ENCODE assay signal across 14 cellular contexts in the genomic region with DNA sequence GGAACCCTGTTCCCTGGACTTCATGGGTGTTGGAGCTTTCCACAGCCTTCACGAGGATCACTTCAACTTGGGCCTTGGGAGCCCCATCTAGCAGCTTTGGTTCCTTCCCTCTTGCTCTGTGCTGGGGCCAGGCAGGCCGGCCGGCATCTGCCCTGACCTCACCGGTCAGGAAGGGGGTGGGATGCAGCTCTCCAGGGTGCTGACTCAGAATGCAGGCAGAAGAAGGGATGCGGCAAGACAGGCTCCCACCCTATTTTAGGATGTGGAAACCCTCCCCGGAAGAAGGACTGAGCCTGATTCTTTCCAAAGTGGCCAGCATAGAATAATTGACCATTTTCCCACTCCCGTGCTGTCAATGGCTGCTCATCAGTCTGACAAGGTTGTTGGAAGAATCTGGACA. TPM values are rescaled to one million over a fixed set of nuclear protein-coding genes. Genes with fewer than 3 reads are reported as not detected.
A peak's percentile ranks its signal among the peaks of the same experiment; 100 is the strongest.
DNase-seq lines count a peak whose midpoint lies in the region; ATAC-seq, FAIRE-seq and TF ChIP-seq lines count a peak whose summit lies in the region.
"Had no signal": no experiment of that assay in that cellular context is flagged by ENCODE, and none has a peak within 500 bp of the region (broad histone marks: within the 10 kb centered on the region; RNA-seq: fewer than 3 reads in every experiment).

No MANE protein-coding gene starts in this region.

- 0 out of 3 replicates have a peak, but pooled peaks have one; percentile 42 for ATAC-seq in DND-41 (ENCODE audit: insufficient read depth, low read depth)
- ATAC-seq in GM12878, result no peak
- peak; percentile 51 for ATAC-seq in left lung
- no peak for ATAC-seq in HG02623 (IDR thresholded peaks at IDR 0.05; ENCODE audit: unreplicated experiment)
- ATAC-seq in HG02970 (IDR thresholded peaks at IDR 0.05; ENCODE audit: low FRiP score, unreplicated experiment), result no peak

- H3K79me2 ChIP-seq in DND-41 (ENCODE audit: insufficient read depth, low read length), result no peaks in the 10 kb centered on the region
- no peaks in the 10 kb centered on the region for H3K79me2 ChIP-seq in GM12878 (ENCODE audit: control insufficient read depth, insufficient read depth, low read length)

- H3K4me3 ChIP-seq in DND-41 (ENCODE audit: low read depth in 1 of 2, low read length in 2 of 2) (no peak overlapping the region), GM12878 (no peak overlapping the region), left lung (no peak overlapping the region)
- H3K4me3 ChIP-seq: suprapubic skin had no signal

- RAD21 ChIA-PET in GM12878 (lab: Charles Lee; ENCODE audit: unreplicated experiment), result no interaction called here

- H3K9ac ChIP-seq in DND-41 (ENCODE audit: low read depth, low read length) (no peak overlapping the region), GM12878 (ENCODE audit: control insufficient read depth, insufficient read depth, low read length) (no peak overlapping the region)

- POLR2A ChIA-PET in GM12878 (lab: Charles Lee), result no interaction called here

- H3K27me3 ChIP-seq in DND-41 (ENCODE audit: insufficient read depth, low read length, poor library complexity), result peaks cover 3% of the 10 kb centered on the region
- H3K27me3 ChIP-seq in GM12878 (replicated peaks in 1 of 2; ENCODE audit: control insufficient read depth in 2 of 2, insufficient read depth in 2 of 2, low read length in 1 of 2), result peaks cover 0 to 3% of the 10 kb centered on the region in 2 experiments; a peak in 2 of 4 replicates
- no peaks in the 10 kb centered on the region for H3K27me3 ChIP-seq in left lung
- H3K27me3 ChIP-seq: suprapubic skin had no signal

- WGBS in GM12878 (ENCODE audit: insufficient coverage, insufficient replicate concordance, low lambda C conversion rate, missing lambda C conversion rate), result 26% methylated on average over 7 of the region's 7 CpGs

- no peak for DNase-seq in DND-41
- DNase-seq in HuH-7 (ENCODE audit: low spot score), result peak; percentile 27
- no peak for DNase-seq in GM12878 (ENCODE audit: low read depth, low spot score)
- no peak for DNase-seq in left lung
- no peak for DNase-seq in cerebellar cortex (ENCODE audit: low spot score)
- DNase-seq in NCI-H2171 treated with DMSO at 0.1 percent for 48 hours (lab: John Stamatoyannopoulos, UW), result no peak
- DNase-seq: activated gamma-delta T cell treated with Interleukin-2 at 50 U/mL for 16 hours, left cardiac atrium, naive B cell, NCI-H1048, WERI-Rb-1 had no signal

- H3K9me3 ChIP-seq in DND-41 (ENCODE audit: insufficient read depth, low read length, severe bottlenecking) (no peaks in the 10 kb centered on the region), GM12878 (replicated peaks; ENCODE audit: control insufficient read depth, insufficient read depth, low read length) (no peaks in the 10 kb centered on the region), left lung (no peaks in the 10 kb centered on the region)
- H3K9me3 ChIP-seq: suprapubic skin had no signal

- TF ChIP-seq RAD21 in GM12878 (IDR thresholded peaks at IDR 0.05; ENCODE audit: insufficient read depth, low read depth, low read length), result no peak

- H4K20me1 ChIP-seq in DND-41 (ENCODE audit: insufficient read depth, low read length) (no peaks in the 10 kb centered on the region), GM12878 (ENCODE audit: control insufficient read depth, insufficient read depth) (no peaks in the 10 kb centered on the region)

- no peak for TF ChIP-seq POLR2A in GM12878 (IDR thresholded peaks at IDR 0.05; ENCODE audit: low read depth, low read length)

- intact Hi-C loops in GM12878 (cut with micrococcal nuclease; ENCODE audit: unreplicated experiment), result no loop called here
- intact Hi-C loops in left lung (cut with DNase I), result no loop called here

- in situ Hi-C loops in GM12878 (cut with MboI), result no loop called here

- H3K4me2 ChIP-seq in DND-41 (ENCODE audit: insufficient read depth, low read length) (no peak overlapping the region), GM12878 (ENCODE audit: control insufficient read depth, insufficient read depth) (no peak overlapping the region)

- SMC1A ChIA-PET in GM12878 (lab: Charles Lee; ENCODE audit: uncharacterized antibody, unreplicated experiment), result interaction anchor here (0.9 to 1.6 kb wide), 3 partner anchors 8 to 19 kb away, joined by 3 to 4 read pairs (median 4); no protein-coding TSS in a partner anchor

- no peaks in the 10 kb centered on the region for H3K36me3 ChIP-seq in DND-41 (ENCODE audit: insufficient read depth, low read length)
- H3K36me3 ChIP-seq in GM12878 (ENCODE audit: control insufficient read depth in 2 of 2, insufficient read depth in 2 of 2, low read length in 1 of 2), result no peaks in the 10 kb centered on the region
- no peaks in the 10 kb centered on the region for H3K36me3 ChIP-seq in left lung
- H3K36me3 ChIP-seq: suprapubic skin had no signal

- H2AFZ ChIP-seq in DND-41 (ENCODE audit: low read depth, low read length) (no peak overlapping the region), GM12878 (ENCODE audit: control insufficient read depth, low read depth, low read length) (no peak overlapping the region)

- H3K4me1 ChIP-seq in DND-41 (ENCODE audit: insufficient read depth, low read length), result no peaks in the 10 kb centered on the region
- no peaks in the 10 kb centered on the region for H3K4me1 ChIP-seq in GM12878 (ENCODE audit: control insufficient read depth, insufficient read depth, low read length)
- H3K4me1 ChIP-seq in left lung, result no peaks in the 10 kb centered on the region
- H3K4me1 ChIP-seq: suprapubic skin had no signal

- H3K27ac ChIP-seq in DND-41 (ENCODE audit: low read length) (no peak overlapping the region), GM12878 (ENCODE audit: control insufficient read depth, insufficient read depth) (no peak overlapping the region), left lung (no peak overlapping the region)
- H3K27ac ChIP-seq: suprapubic skin, WERI-Rb-1 had no signal

- no peak for TF ChIP-seq CTCF in DND-41 (IDR thresholded peaks at IDR 0.05; ENCODE audit: borderline replicate concordance, extremely low read depth, low read length, poor library complexity, severe bottlenecking)
- TF ChIP-seq CTCF in GM12878 (IDR thresholded peaks at IDR 0.05 in 2 of 3, conservative IDR thresholded peaks at IDR 0.05 in 1 of 3; ENCODE audit: control insufficient read depth in 2 of 3, extremely low read depth in 1 of 3, insufficient read depth in 1 of 3, low read depth in 3 of 3, low read length in 3 of 3), result no peak
- TF ChIP-seq CTCF in left lung (IDR thresholded peaks at IDR 0.05), result no peak

- no TSS peak for BruUV-seq in GM12878 (replicated peaks; lab: Mats Ljungman, UMichigan)

- FAIRE-seq in GM12878 (lab: Jason Lieb, UNC), result no peak

- CTCF ChIA-PET in GM12878 (lab: Yijun Ruan, JAX), result interaction anchor here (1.0 to 1.3 kb wide), 3 partner anchors 102 to 144 kb away, joined by 3 to 5 read pairs (median 4); no protein-coding TSS in a partner anchor

- no peak for TF ChIP-seq EP300 in GM12878 (IDR thresholded peaks at IDR 0.05; ENCODE audit: borderline replicate concordance in 1 of 2, control insufficient read depth in 1 of 2, low read depth in 2 of 2, low read length in 2 of 2)

TF ChIP-seq in GM12878, 131 proteins besides CTCF, POLR2A, EP300 and RAD21 (continues in another document):
- no peak for TF ChIP-seq CBFB (IDR thresholded peaks at IDR 0.05; ENCODE audit: low read depth)
- TF ChIP-seq, protein P1, sequence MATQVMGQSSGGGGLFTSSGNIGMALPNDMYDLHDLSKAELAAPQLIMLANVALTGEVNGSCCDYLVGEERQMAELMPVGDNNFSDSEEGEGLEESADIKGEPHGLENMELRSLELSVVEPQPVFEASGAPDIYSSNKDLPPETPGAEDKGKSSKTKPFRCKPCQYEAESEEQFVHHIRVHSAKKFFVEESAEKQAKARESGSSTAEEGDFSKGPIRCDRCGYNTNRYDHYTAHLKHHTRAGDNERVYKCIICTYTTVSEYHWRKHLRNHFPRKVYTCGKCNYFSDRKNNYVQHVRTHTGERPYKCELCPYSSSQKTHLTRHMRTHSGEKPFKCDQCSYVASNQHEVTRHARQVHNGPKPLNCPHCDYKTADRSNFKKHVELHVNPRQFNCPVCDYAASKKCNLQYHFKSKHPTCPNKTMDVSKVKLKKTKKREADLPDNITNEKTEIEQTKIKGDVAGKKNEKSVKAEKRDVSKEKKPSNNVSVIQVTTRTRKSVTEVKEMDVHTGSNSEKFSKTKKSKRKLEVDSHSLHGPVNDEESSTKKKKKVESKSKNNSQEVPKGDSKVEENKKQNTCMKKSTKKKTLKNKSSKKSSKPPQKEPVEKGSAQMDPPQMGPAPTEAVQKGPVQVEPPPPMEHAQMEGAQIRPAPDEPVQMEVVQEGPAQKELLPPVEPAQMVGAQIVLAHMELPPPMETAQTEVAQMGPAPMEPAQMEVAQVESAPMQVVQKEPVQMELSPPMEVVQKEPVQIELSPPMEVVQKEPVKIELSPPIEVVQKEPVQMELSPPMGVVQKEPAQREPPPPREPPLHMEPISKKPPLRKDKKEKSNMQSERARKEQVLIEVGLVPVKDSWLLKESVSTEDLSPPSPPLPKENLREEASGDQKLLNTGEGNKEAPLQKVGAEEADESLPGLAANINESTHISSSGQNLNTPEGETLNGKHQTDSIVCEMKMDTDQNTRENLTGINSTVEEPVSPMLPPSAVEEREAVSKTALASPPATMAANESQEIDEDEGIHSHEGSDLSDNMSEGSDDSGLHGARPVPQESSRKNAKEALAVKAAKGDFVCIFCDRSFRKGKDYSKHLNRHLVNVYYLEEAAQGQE (IDR thresholded peaks at IDR 0.05; ENCODE audit: low read depth, low read length), result peak; percentile 64

RNA-seq across cellular contexts. Expression of a gene that starts 47.1 kb away (rescaled TPM):
- 0.48 and 0.49 TPM in 2 replicates for total RNA-seq in GM12878 (2013; cell fraction: nucleolus; rRNA removed)
- under 0.01 and 0.06 TPM in 2 replicates for total RNA-seq in GM12878 (2014; rRNA removed)
- 0.04 and 0.05 TPM in 2 replicates for total RNA-seq in GM12878 (2014; rRNA removed; fragmentation: Illumina TruSeq; extraction: Trizol)
- 0.05 and 0.08 TPM in 2 replicates for total RNA-seq in GM12878 (2021)
- not detected for polyA plus RNA-seq in GM12878 (2011; ENCODE audit: low read depth)
- polyA plus RNA-seq in GM12878 (2011; rRNA removed), result 0.12 and 0.13 TPM in 2 replicates
- 0.12 and 0.16 TPM in 2 replicates for polyA plus RNA-seq in GM12878 (2011; cell fraction: cytosol; rRNA removed)
- 0.52 and 0.57 TPM in 2 replicates for polyA plus RNA-seq in GM12878 (2011; cell fraction: nucleus; rRNA removed)
- 0.03 and 0.05 TPM in 2 replicates for polyA plus RNA-seq in GM12878 (2012)
- 0.04 and 0.06 TPM in 2 replicates for polyA plus RNA-seq in GM12878 (2014; fragmentation: Illumina TruSeq; extraction: Trizol)
- under 1 TPM in 1 of 2 experiments, not detected in 1; 0.04 TPM for polyA plus RNA-seq in GM12878 (2014; fragmentation: Nextera tagmentation; extraction: Ambion mirVana)
- polyA plus RNA-seq in GM12878 (2014; rRNA removed), result 0.06 and 0.10 TPM in 2 replicates
- polyA plus RNA-seq in GM12878 (2016; fragmentation: Nextera tagmentation; extraction: Ambion mirVana), result not detected
- 0.05 and 0.07 TPM in 2 replicates for polyA minus RNA-seq in GM12878 (2011; rRNA and poly(A)+ RNA removed)
- polyA minus RNA-seq in GM12878 (2011; cell fraction: cytosol; rRNA and poly(A)+ RNA removed), result not detected in 2 replicates
- 0.12 and 0.19 TPM in 2 replicates for polyA minus RNA-seq in GM12878 (2011; cell fraction: nucleus; rRNA and poly(A)+ RNA removed)
- total RNA-seq in left lung, result 10 to 100 TPM; 22.4 to 32.9 TPM

Comparison
In these comparisons a context has a peak if more than half of its experiments do, and no peak if none do; other contexts are left out.
1. ATAC-seq: peak in DND-41 (single experiment) and left lung (single experiment); none in GM12878 (single experiment), HG02623 (single experiment) and HG02970 (single experiment).
2. RNA of a gene that starts 47.1 kb away (total RNA-seq): 22.4 to 32.9 TPM in left lung; under 0.01 to 0.49 TPM in GM12878; every median in the first group is over 10 times any median in the second.